ENCODE assay signal across 13 cellular contexts in the genomic region with DNA sequence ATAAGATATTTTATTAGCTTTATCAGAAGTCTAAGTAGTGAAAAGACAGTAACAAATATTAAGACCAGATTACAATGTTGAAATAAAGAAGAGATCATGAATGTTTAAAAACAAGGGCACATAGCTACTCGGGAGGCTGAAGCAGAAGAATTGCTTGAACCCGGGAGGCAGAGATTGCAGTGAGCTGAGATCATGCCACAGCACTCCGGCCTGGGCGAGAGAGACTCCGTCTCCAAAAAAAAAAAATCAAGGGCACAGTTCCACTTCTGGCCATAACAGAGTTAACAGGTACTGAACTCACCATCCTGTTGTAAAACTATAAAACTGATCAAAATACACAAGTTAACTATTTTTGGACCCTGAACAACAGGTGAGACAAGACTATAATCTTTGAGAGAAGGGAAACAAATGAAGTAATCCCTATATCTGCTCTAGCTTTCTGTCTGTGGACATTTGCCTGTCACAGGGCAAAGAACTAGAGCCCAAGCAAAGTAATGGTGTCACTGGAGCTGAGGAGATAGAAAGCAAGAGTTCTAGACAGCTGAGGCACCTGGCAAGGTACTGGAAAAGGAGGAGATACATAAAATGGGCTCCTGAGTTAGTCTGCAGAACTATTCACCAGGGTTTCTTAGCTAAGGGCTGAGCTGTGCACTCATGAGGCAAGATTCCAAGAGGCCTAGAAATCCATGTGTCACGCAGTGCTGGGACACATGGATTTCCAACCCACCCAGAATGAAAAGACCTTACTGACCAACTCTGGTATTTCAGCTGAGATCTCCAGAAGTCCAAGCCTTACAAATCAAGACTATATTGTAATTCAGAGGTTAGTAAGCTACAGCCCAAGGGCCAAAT. TPM values are rescaled to one million over a fixed set of nuclear protein-coding genes. Genes with fewer than 3 reads are reported as not detected.
DNase-seq lines count a peak whose midpoint lies in the region; ATAC-seq and TF ChIP-seq lines count a peak whose summit lies in the region.
"Had no signal": no experiment of that assay in that cellular context is flagged by ENCODE, and none has a peak within 500 bp of the region (broad histone marks: within the 10 kb centered on the region; RNA-seq: fewer than 3 reads in every experiment).

No MANE protein-coding gene starts in this region.

- TF ChIP-seq CTCF in CD4-positive, alpha-beta T cell (IDR thresholded peaks at IDR 0.05) = no peak
- TF ChIP-seq CTCF in VCaP (conservative IDR thresholded peaks at IDR 0.05) (no peak), left ventricle myocardium inferior (IDR thresholded peaks at IDR 0.05; ENCODE audit: borderline replicate concordance) (no peak), progenitor cell of endocrine pancreas (IDR thresholded peaks at IDR 0.05; ENCODE audit: unreplicated experiment) (no peak)

- CTCF ChIA-PET in CD4-positive, alpha-beta T cell (lab: Charles Lee) = interaction anchor here (2.0 kb wide), 1 partner anchor 555 kb away, joined by 5 read pairs; no protein-coding TSS in a partner anchor

- ATAC-seq in CD4-positive, alpha-beta T cell (ENCODE audit: poor library complexity) = no peak

- peaks cover 11% of the 10 kb centered on the region for H3K4me1 ChIP-seq in left ventricle myocardium inferior
- H3K4me1 ChIP-seq: BLaER1 had no signal

- DNase-seq in CD4-positive, alpha-beta T cell = no peak
- no peak for DNase-seq in left ventricle myocardium inferior
- DNase-seq in progenitor cell of endocrine pancreas (ENCODE audit: low spot score, unreplicated experiment) = no peak
- no peak for DNase-seq in NCI-H1694 (lab: John Stamatoyannopoulos, UW)
- DNase-seq in NCI-H187 treated with DMSO at 0.1 percent for 48 hours (lab: John Stamatoyannopoulos, UW) = no peak
- no peak for DNase-seq in NCI-H1092 treated with DMSO at 0.1 percent for 48 hours (lab: John Stamatoyannopoulos, UW)
- DNase-seq in NCI-H2107 (lab: John Stamatoyannopoulos, UW) = no peak
- DNase-seq: DMS79, NCI-H146, NCI-H524, Peyer's patch had no signal

- POLR2A ChIA-PET in CD4-positive, alpha-beta T cell (lab: Charles Lee) = interaction anchor here (1.3 kb wide), 1 partner anchor 15 kb away, joined by 4 read pairs; the partner anchor contains the start of gene MMADHC

- peaks cover 83% of the 10 kb centered on the region for H3K36me3 Mint-ChIP-seq in CD4-positive, alpha-beta T cell (ENCODE audit: low read depth)
- peaks cover 19% of the 10 kb centered on the region for H3K36me3 Mint-ChIP-seq in progenitor cell of endocrine pancreas (ENCODE audit: insufficient read depth)

- intact Hi-C loops in CD4-positive, alpha-beta T cell (cut with DNase I, micrococcal nuclease) = loop anchor here in 1 of 2 experiments (10.0 kb wide), 1 partner anchor 1892 kb away; no protein-coding TSS in a partner anchor
- intact Hi-C loops in left ventricle myocardium inferior (cut with micrococcal nuclease) = no loop called here

- H3K9me3 Mint-ChIP-seq in CD4-positive, alpha-beta T cell = no peaks in the 10 kb centered on the region
- H3K9me3 Mint-ChIP-seq in progenitor cell of endocrine pancreas (ENCODE audit: low read depth) = no peaks in the 10 kb centered on the region

- H3K4me1 Mint-ChIP-seq in CD4-positive, alpha-beta T cell (ENCODE audit: low read depth) = peaks cover 18% of the 10 kb centered on the region
- H3K4me1 Mint-ChIP-seq in progenitor cell of endocrine pancreas (ENCODE audit: low read depth) = peaks cover 8% of the 10 kb centered on the region

- H3K27ac Mint-ChIP-seq in CD4-positive, alpha-beta T cell = peak overlapping the region; percentile 55
- peak overlapping the region; percentile 64 for H3K27ac Mint-ChIP-seq in progenitor cell of endocrine pancreas

- H3K27ac ChIP-seq in CD4-positive, alpha-beta T cell (ENCODE audit: low read depth, low read length) = no peak overlapping the region
- H3K27ac ChIP-seq in VCaP (peak overlapping the region; percentile 88), left ventricle myocardium inferior (replicated peaks) (peak overlapping the region; percentile 35)
- H3K27ac ChIP-seq: BLaER1 had no signal

- H3K27me3 ChIP-seq in CD4-positive, alpha-beta T cell (ENCODE audit: control insufficient read depth, insufficient read depth, low read length) = no peaks in the 10 kb centered on the region
- no peaks in the 10 kb centered on the region for H3K27me3 ChIP-seq in left ventricle myocardium inferior (ENCODE audit: low read depth)
- H3K27me3 ChIP-seq: BLaER1, Peyer's patch had no signal

- H3K4me3 Mint-ChIP-seq in CD4-positive, alpha-beta T cell = no peak overlapping the region
- no peak overlapping the region for H3K4me3 Mint-ChIP-seq in progenitor cell of endocrine pancreas (ENCODE audit: low read depth)

- H3K9me3 ChIP-seq in CD4-positive, alpha-beta T cell (ENCODE audit: control insufficient read depth, low read length) = no peaks in the 10 kb centered on the region
- no peaks in the 10 kb centered on the region for H3K9me3 ChIP-seq in left ventricle myocardium inferior (replicated peaks)
- H3K9me3 ChIP-seq: BLaER1, Peyer's patch had no signal

- no peak overlapping the region for H3K4me3 ChIP-seq in left ventricle myocardium inferior
- H3K4me3 ChIP-seq: BLaER1, Peyer's patch had no signal

- peaks cover 79% of the 10 kb centered on the region for H3K36me3 ChIP-seq in left ventricle myocardium inferior

- H3K27me3 Mint-ChIP-seq in CD4-positive, alpha-beta T cell = no peaks in the 10 kb centered on the region
- no peaks in the 10 kb centered on the region for H3K27me3 Mint-ChIP-seq in progenitor cell of endocrine pancreas

RNA-seq across cellular contexts. Expression of gene MMADHC, which starts 15.2 kb away (rescaled TPM):
- 10 to 100 TPM; 77.3 to 77.8 TPM for total RNA-seq in CD4-positive, alpha-beta T cell
- total RNA-seq in left ventricle myocardium inferior = 109 TPM
- 80.0 and 83.9 TPM in 2 replicates for total RNA-seq in progenitor cell of endocrine pancreas
